ENCODE assay signal across 8 cellular contexts in genomic region chr1:40708750-40709099, GRCh38. TPM values are rescaled to one million over a fixed set of nuclear protein-coding genes. Genes with fewer than 3 reads are reported as not detected.
DNase-seq lines count a peak whose midpoint lies in the region; ATAC-seq, FAIRE-seq and TF ChIP-seq lines count a peak whose summit lies in the region.

No MANE protein-coding gene starts in this region.

- 2 to 4% methylated on average over 3 of the region's 3 CpGs for WGBS in esophagus, 2 donors

- intact Hi-C loops in naive thymus-derived CD4-positive, alpha-beta T cell (cut with micrococcal nuclease): loop anchor here (1.0 to 10.0 kb wide), 8 partner anchors 9 to 656 kb away; partner anchors contain the start of genes CITED4 (in 1 of the 2), CTPS1 (in 1 of the 2), FOXO6 (in 1 of the 2) and NFYC (in 1 of the 2)

- CTCF ChIA-PET in naive thymus-derived CD4-positive, alpha-beta T cell (lab: Charles Lee): interaction anchor here (2.5 to 2.7 kb wide), 2 partner anchors 14 to 17 kb away, joined by 6 to 10 read pairs; partner anchors contain the start of gene NFYC

- H3K27me3 Mint-ChIP-seq in naive thymus-derived CD4-positive, alpha-beta T cell: no peaks in the 10 kb centered on the region

- H3K9ac ChIP-seq in SK-N-MC (ENCODE audit: insufficient read length): peak overlapping the region; percentile 89

- no peaks in the 10 kb centered on the region for H3K27me3 ChIP-seq in esophagus (ENCODE audit: control insufficient read depth in 1 of 2, insufficient read depth in 2 of 2, low read length in 2 of 2)
- H3K27me3 ChIP-seq in naive thymus-derived CD4-positive, alpha-beta T cell (ENCODE audit: control insufficient read depth in 2 of 2, insufficient read depth in 2 of 2, low read length in 2 of 2): no peaks in the 10 kb centered on the region

- H3K36me3 ChIP-seq in KOPT-K1 (ENCODE audit: insufficient read depth, low read length) (peaks cover 10% of the 10 kb centered on the region), SK-N-MC (ENCODE audit: insufficient read depth, low read length) (peaks cover 9% of the 10 kb centered on the region), esophagus (ENCODE audit: control insufficient read depth in 2 of 2, insufficient read depth in 2 of 2, low read length in 1 of 2) (no peaks in the 10 kb centered on the region)
- H3K36me3 ChIP-seq in naive thymus-derived CD4-positive, alpha-beta T cell (ENCODE audit: control insufficient read depth in 2 of 3, insufficient read depth in 3 of 3, low read length in 3 of 3): no peaks in the 10 kb centered on the region

- H3K9me3 ChIP-seq in KOPT-K1 (ENCODE audit: insufficient read depth, low read length, poor library complexity, severe bottlenecking) (no peaks in the 10 kb centered on the region), SK-N-MC (ENCODE audit: low read depth, low read length) (no peaks in the 10 kb centered on the region), esophagus (ENCODE audit: control insufficient read depth in 2 of 2, insufficient read depth in 1 of 2, low read depth in 1 of 2, low read length in 1 of 2) (no peaks in the 10 kb centered on the region)
- H3K9me3 ChIP-seq in naive thymus-derived CD4-positive, alpha-beta T cell (ENCODE audit: control insufficient read depth in 2 of 3, low read length in 3 of 3): no peaks in the 10 kb centered on the region

- H3K36me3 Mint-ChIP-seq in naive thymus-derived CD4-positive, alpha-beta T cell: peaks cover 0 to 14% (median 9%) of the 10 kb centered on the region in 5 donors

- peak overlapping the region; percentile 63 for H3K27ac ChIP-seq in KOPT-K1 (ENCODE audit: low read depth, low read length, poor library complexity, severe bottlenecking)
- H3K27ac ChIP-seq in SK-N-MC: peak overlapping the region; percentile 96
- peak overlapping the region; percentile 67 to 68 for H3K27ac ChIP-seq in esophagus (ENCODE audit: low read depth in 2 of 2, low read length in 1 of 2)
- H3K27ac ChIP-seq in naive thymus-derived CD4-positive, alpha-beta T cell (ENCODE audit: low read depth, low read length): peak overlapping the region; percentile 82

- peaks cover 42 to 82% (median 74%) of the 10 kb centered on the region in 7 donors for H3K4me1 Mint-ChIP-seq in naive thymus-derived CD4-positive, alpha-beta T cell

- H3K9me3 Mint-ChIP-seq in naive thymus-derived CD4-positive, alpha-beta T cell: no peaks in the 10 kb centered on the region

- peaks cover 0 to 2% of the 10 kb centered on the region in 2 donors for H3K4me1 ChIP-seq in esophagus (ENCODE audit: control insufficient read depth in 2 of 2, insufficient read depth in 2 of 2, low read length in 1 of 2)
- peaks cover 41 to 49% of the 10 kb centered on the region in 2 donors for H3K4me1 ChIP-seq in naive thymus-derived CD4-positive, alpha-beta T cell (ENCODE audit: control insufficient read depth in 2 of 2, insufficient read depth in 2 of 2, low read length in 2 of 2)

- DNase-seq in GM12891 (ENCODE audit: insufficient read length, low spot score): peak; percentile 20
- peak; percentile 86 for DNase-seq in SK-N-MC (ENCODE audit: low read depth, low spot score)
- DNase-seq in naive thymus-derived CD4-positive, alpha-beta T cell: peak in 2 of 9 donors; percentile 68 to 85
- DNase-seq in DMS53 treated with DMSO at 0.1 percent for 48 hours (lab: John Stamatoyannopoulos, UW; ENCODE audit: unreplicated experiment): no peak
- DNase-seq in stimulated activated CD4-positive, alpha-beta T cell treated with anti-CD3 and anti-CD28 coated beads, Interleukin-12 subunit alpha, Interleukin-12 subunit beta, amount 100 ng/mL, for 4 hours: no peak

- H3K4me3 ChIP-seq in SK-N-MC (peak overlapping the region; percentile 92), esophagus (ENCODE audit: low read depth in 1 of 2, low read length in 2 of 2) (peak overlapping the region; percentile 48 to 63)
- peak overlapping the region; percentile 68 for H3K4me3 ChIP-seq in naive thymus-derived CD4-positive, alpha-beta T cell (ENCODE audit: low read length)

- ATAC-seq in GM21825 (IDR thresholded peaks at IDR 0.05; ENCODE audit: unreplicated experiment): peak; percentile 56
- ATAC-seq in naive thymus-derived CD4-positive, alpha-beta T cell: peak; percentile 87

- no peak for FAIRE-seq in GM12891 (lab: Jason Lieb, UNC)

- peak overlapping the region; percentile 90 to 99 (median 94) for H3K4me3 Mint-ChIP-seq in naive thymus-derived CD4-positive, alpha-beta T cell

- TF ChIP-seq POLR2A in GM12891 (IDR thresholded peaks at IDR 0.05; ENCODE audit: low read depth, low read length): no peak

- POLR2A ChIA-PET in naive thymus-derived CD4-positive, alpha-beta T cell (lab: Charles Lee): interaction anchor here (1.1 to 11.8 kb wide), 3 partner anchors 8 to 154 kb away, joined by 3 to 123 read pairs (median 5); partner anchors contain the start of genes CITED4 and NFYC

- peak overlapping the region; percentile 89 to 98 (median 93) for H3K27ac Mint-ChIP-seq in naive thymus-derived CD4-positive, alpha-beta T cell

TF ChIP-seq in GM12891, 5 proteins besides CTCF, POLR2A, EP300 and RAD21:
- TF ChIP-seq PAX5 (IDR thresholded peaks at IDR 0.05; ENCODE audit: insufficient read depth, low read length, severe bottlenecking) (no peak), TAF1 (IDR thresholded peaks at IDR 0.05; ENCODE audit: low read depth, low read length) (no peak), SPI1 (IDR thresholded peaks at IDR 0.05; ENCODE audit: low read depth, low read length) (no peak), POLR2AphosphoS5 (IDR thresholded peaks at IDR 0.05; ENCODE audit: low read depth, low read length) (no peak)

RNA-seq across cellular contexts. Expression of gene NFYC, which starts 17.2 kb away (rescaled TPM):
- polyA plus RNA-seq in GM12891 (2012; ENCODE audit: low read depth, missing spikeins): 33.9 TPM
- polyA plus RNA-seq in esophagus: 10 to 100 TPM; 24.8 to 37.2 TPM
- total RNA-seq in naive thymus-derived CD4-positive, alpha-beta T cell: 10 to 100 TPM; 44.2 to 88.5 (median 73.6) TPM
- polyA plus RNA-seq in naive thymus-derived CD4-positive, alpha-beta T cell: 10 to 100 TPM; 36.2 to 63.4 TPM

RNA-seq across cellular contexts. Expression of gene RIMS3, which starts 43.2 kb away (rescaled TPM):
- 0.13 TPM for polyA plus RNA-seq in GM12891 (2012; ENCODE audit: low read depth, missing spikeins)
- under 1 TPM; 0.35 to 0.56 TPM for polyA plus RNA-seq in esophagus
- 1 to 10 TPM; 1.1 to 2.8 (median 2.2) TPM for total RNA-seq in naive thymus-derived CD4-positive, alpha-beta T cell
- polyA plus RNA-seq in naive thymus-derived CD4-positive, alpha-beta T cell: 1 to 10 TPM; 2.2 to 4.3 TPM

Comparison
In these comparisons a context has a peak if more than half of its experiments do, and no peak if none do; other contexts are left out.
1. DNase-seq: peak in GM12891 (single experiment) and SK-N-MC (single experiment); none in DMS53 treated with DMSO at 0.1 percent for 48 hours (single experiment) and stimulated activated CD4-positive, alpha-beta T cell treated with anti-CD3 and anti-CD28 coated beads, Interleukin-12 subunit alpha, Interleukin-12 subunit beta, amount 100 ng/mL, for 4 hours (single experiment).
2. Peak in every context shown above with its lines, with median percentiles within 50 percentile points of each other: H3K27ac ChIP-seq and H3K4me3 ChIP-seq.